Comparison of ENCODE assay signal across 23 cellular contexts in the genomic region with DNA sequence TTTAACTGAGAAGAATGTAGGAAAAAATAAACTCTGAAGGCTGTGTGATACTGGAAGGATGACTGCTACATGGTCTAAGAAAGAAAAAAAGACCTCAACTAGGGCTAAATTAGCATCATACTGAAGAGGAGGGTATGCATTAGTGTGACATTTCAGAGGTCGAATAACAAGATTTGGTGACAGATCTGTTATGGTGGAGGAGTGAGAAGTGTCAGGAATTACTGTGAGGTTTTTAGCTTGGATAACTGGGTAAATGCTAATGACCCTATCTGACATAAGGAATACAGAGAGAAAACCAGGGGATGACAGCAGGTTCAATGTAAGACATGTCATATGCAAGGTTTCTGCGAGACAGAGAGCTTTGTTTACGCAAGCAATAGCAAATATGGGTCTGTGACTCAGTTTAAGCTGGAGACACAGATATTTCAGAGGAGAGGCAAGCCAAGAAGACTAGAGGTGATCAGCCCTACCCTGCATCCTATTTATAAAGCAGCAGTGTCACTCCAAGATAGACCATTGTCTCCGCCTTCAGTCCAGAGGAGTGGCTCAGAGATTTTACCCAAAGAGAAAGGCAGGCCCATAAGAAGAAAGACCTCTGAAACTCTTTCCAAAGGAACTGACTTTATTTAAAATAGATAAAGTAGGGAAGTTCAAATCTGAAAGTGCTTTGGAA. TPM values are rescaled to one million over a fixed set of nuclear protein-coding genes. Genes with fewer than 3 reads are reported as not detected.
DNase-seq lines count a peak whose midpoint lies in the region; ATAC-seq and TF ChIP-seq lines count a peak whose summit lies in the region.
"Had no signal": no experiment of that assay in that cellular context is flagged by ENCODE, and none has a peak within 500 bp of the region (broad histone marks: within the 10 kb centered on the region; RNA-seq: fewer than 3 reads in every experiment).

No MANE protein-coding gene starts in this region.

- H3K27ac ChIP-seq in cardiac muscle cell (peak overlapping the region; percentile 84), right cardiac atrium (ENCODE audit: low read length) (no peak overlapping the region), GM23338 (ENCODE audit: low read depth) (no peak overlapping the region)
- H3K27ac ChIP-seq: A549; BLaER1 treated with 17β-estradiol and CSF1 and Interleukin-3, amounts not matched to agents 10 nM and 100 nM; PC-9 had no signal

- H3K27ac Mint-ChIP-seq in GM23338 = no peak overlapping the region
- H3K27ac Mint-ChIP-seq: CD4-positive, alpha-beta T cell had no signal

- H3K27me3 Mint-ChIP-seq in GM23338 (ENCODE audit: insufficient read depth, low read depth, poor library complexity) = no peaks in the 10 kb centered on the region
- H3K27me3 Mint-ChIP-seq: CD4-positive, alpha-beta T cell had no signal

- no peak for DNase-seq in cardiac muscle cell (ENCODE audit: low read depth in 1 of 2, low spot score in 1 of 2)
- DNase-seq in right cardiac atrium = no peak
- peak; percentile 8 for DNase-seq in GM23338 (ENCODE audit: low spot score)
- DNase-seq in adipocyte (ENCODE audit: low read depth) = no peak
- DNase-seq in iris pigment epithelial cell (ENCODE audit: low read depth) = peak; percentile 23
- DNase-seq in RKO (ENCODE audit: low spot score) = no peak
- DNase-seq: AML-193; CD4-positive, alpha-beta T cell; NCI-H1092 treated with DMSO at 0.1 percent for 48 hours; NCI-H1436; NCI-H187; NCI-H2171 treated with DMSO at 0.1 percent for 48 hours; NCI-H345; NCI-H510A treated with DMSO at 0.1 percent for 48 hours; NCI-H748 treated with DMSO at 0.1 percent for 48 hours; NK-92 treated with Interleukin-12 subunit alpha and Interleukin-12 subunit beta, amount 100 ng/mL, for 24 hours; PC-9; RPMI8226; SHP77 treated with DMSO at 0.1 percent for 48 hours had no signal

- H3K36me3 ChIP-seq in cardiac muscle cell (peaks cover 51% of the 10 kb centered on the region), GM23338 (ENCODE audit: insufficient read depth) (no peaks in the 10 kb centered on the region), adipocyte (ENCODE audit: control insufficient read depth, insufficient read depth, low read length, severe bottlenecking) (peaks cover 71% of the 10 kb centered on the region)
- H3K36me3 ChIP-seq: BLaER1 treated with 17β-estradiol and CSF1 and Interleukin-3, amounts not matched to agents 10 nM and 100 nM had no signal

- peak overlapping the region; percentile 1 for H3K9ac ChIP-seq in adipocyte (ENCODE audit: low read length)
- H3K9ac ChIP-seq: BLaER1 treated with 17β-estradiol and CSF1 and Interleukin-3, amounts not matched to agents 10 nM and 100 nM had no signal

- no peaks in the 10 kb centered on the region for H4K20me1 ChIP-seq in GM23338 (replicated peaks; ENCODE audit: insufficient read depth)
- H4K20me1 ChIP-seq: BLaER1 treated with 17β-estradiol and CSF1 and Interleukin-3, amounts not matched to agents 10 nM and 100 nM had no signal

- TF ChIP-seq CTCF in cardiac muscle cell (IDR thresholded peaks at IDR 0.05; ENCODE audit: low read depth, low read length) (no peak), GM23338 (conservative IDR thresholded peaks at IDR 0.05; ENCODE audit: low read depth in 2 of 2) (no peak)

- H3K9me3 ChIP-seq in cardiac muscle cell (ENCODE audit: low read depth) (no peaks in the 10 kb centered on the region), right cardiac atrium (ENCODE audit: control insufficient read depth, low read length) (no peaks in the 10 kb centered on the region), adipocyte (ENCODE audit: control insufficient read depth, low read length) (no peaks in the 10 kb centered on the region)
- H3K9me3 ChIP-seq: A549 had no signal

- 93% methylated on average over 4 of the region's 4 CpGs for WGBS in right cardiac atrium

- no peaks in the 10 kb centered on the region for H3K9me3 Mint-ChIP-seq in GM23338

- no peak overlapping the region for H3K4me2 ChIP-seq in GM23338
- H3K4me2 ChIP-seq: A549; BLaER1 treated with 17β-estradiol and CSF1 and Interleukin-3, amounts not matched to agents 10 nM and 100 nM; PC-9 had no signal

- H3K4me3 ChIP-seq in cardiac muscle cell (no peak overlapping the region), right cardiac atrium (ENCODE audit: low read length) (no peak overlapping the region), GM23338 (no peak overlapping the region), adipocyte (ENCODE audit: low read length) (peak overlapping the region; percentile 51)
- H3K4me3 ChIP-seq: A549; BLaER1 treated with 17β-estradiol and CSF1 and Interleukin-3, amounts not matched to agents 10 nM and 100 nM; PC-9 had no signal

- no peaks in the 10 kb centered on the region for H3K36me3 Mint-ChIP-seq in GM23338 (ENCODE audit: low read depth)

- H3K4me1 Mint-ChIP-seq in GM23338 = peaks cover 35% of the 10 kb centered on the region

- H2AFZ ChIP-seq in GM23338 = no peak overlapping the region
- H2AFZ ChIP-seq: PC-9 had no signal

- peaks cover 75% of the 10 kb centered on the region for H3K4me1 ChIP-seq in cardiac muscle cell (ENCODE audit: low read depth)
- no peaks in the 10 kb centered on the region for H3K4me1 ChIP-seq in right cardiac atrium (ENCODE audit: control insufficient read depth, insufficient read depth, low read length)
- H3K4me1 ChIP-seq in GM23338 (ENCODE audit: insufficient read depth) = peaks cover 11% of the 10 kb centered on the region
- peaks cover 43% of the 10 kb centered on the region for H3K4me1 ChIP-seq in adipocyte (ENCODE audit: control insufficient read depth, insufficient read depth, low read length)
- H3K4me1 ChIP-seq: A549 had no signal

- no peak for ATAC-seq in right cardiac atrium
- no peak; the same call in 2 of the 3 replicates for ATAC-seq in GM23338
- no peak for ATAC-seq in HG02571 (IDR thresholded peaks at IDR 0.05; ENCODE audit: unreplicated experiment)
- no peak for ATAC-seq in HG03342 (IDR thresholded peaks at IDR 0.05; ENCODE audit: unreplicated experiment)

- H3F3A ChIP-seq in GM23338 (replicated peaks; ENCODE audit: low read depth) = no peaks in the 10 kb centered on the region

- H3K9me2 ChIP-seq in GM23338 (ENCODE audit: insufficient read depth) = no peaks in the 10 kb centered on the region

- no peaks in the 10 kb centered on the region for H3K79me2 ChIP-seq in GM23338 (replicated peaks; ENCODE audit: insufficient read depth)

- no peak overlapping the region for H3K4me3 Mint-ChIP-seq in GM23338
- H3K4me3 Mint-ChIP-seq: CD4-positive, alpha-beta T cell had no signal

- no peaks in the 10 kb centered on the region for H3K27me3 ChIP-seq in cardiac muscle cell
- no peaks in the 10 kb centered on the region for H3K27me3 ChIP-seq in right cardiac atrium (ENCODE audit: control insufficient read depth, insufficient read depth)
- H3K27me3 ChIP-seq in GM23338 (ENCODE audit: insufficient read depth) = no peaks in the 10 kb centered on the region
- no peaks in the 10 kb centered on the region for H3K27me3 ChIP-seq in adipocyte (replicated peaks; ENCODE audit: control insufficient read depth, insufficient read depth, low read length)
- H3K27me3 ChIP-seq: BLaER1 treated with 17β-estradiol and CSF1 and Interleukin-3, amounts not matched to agents 10 nM and 100 nM had no signal

- intact Hi-C loops in right cardiac atrium (cut with DNase I) = loop anchor here in 1 of 4 donors (2.0 kb wide), 1 partner anchor 279 kb away; no protein-coding TSS in a partner anchor

TF ChIP-seq in GM23338, 12 proteins besides CTCF, POLR2A, EP300 and RAD21 (continues in another document):
- TF ChIP-seq, protein P1, sequence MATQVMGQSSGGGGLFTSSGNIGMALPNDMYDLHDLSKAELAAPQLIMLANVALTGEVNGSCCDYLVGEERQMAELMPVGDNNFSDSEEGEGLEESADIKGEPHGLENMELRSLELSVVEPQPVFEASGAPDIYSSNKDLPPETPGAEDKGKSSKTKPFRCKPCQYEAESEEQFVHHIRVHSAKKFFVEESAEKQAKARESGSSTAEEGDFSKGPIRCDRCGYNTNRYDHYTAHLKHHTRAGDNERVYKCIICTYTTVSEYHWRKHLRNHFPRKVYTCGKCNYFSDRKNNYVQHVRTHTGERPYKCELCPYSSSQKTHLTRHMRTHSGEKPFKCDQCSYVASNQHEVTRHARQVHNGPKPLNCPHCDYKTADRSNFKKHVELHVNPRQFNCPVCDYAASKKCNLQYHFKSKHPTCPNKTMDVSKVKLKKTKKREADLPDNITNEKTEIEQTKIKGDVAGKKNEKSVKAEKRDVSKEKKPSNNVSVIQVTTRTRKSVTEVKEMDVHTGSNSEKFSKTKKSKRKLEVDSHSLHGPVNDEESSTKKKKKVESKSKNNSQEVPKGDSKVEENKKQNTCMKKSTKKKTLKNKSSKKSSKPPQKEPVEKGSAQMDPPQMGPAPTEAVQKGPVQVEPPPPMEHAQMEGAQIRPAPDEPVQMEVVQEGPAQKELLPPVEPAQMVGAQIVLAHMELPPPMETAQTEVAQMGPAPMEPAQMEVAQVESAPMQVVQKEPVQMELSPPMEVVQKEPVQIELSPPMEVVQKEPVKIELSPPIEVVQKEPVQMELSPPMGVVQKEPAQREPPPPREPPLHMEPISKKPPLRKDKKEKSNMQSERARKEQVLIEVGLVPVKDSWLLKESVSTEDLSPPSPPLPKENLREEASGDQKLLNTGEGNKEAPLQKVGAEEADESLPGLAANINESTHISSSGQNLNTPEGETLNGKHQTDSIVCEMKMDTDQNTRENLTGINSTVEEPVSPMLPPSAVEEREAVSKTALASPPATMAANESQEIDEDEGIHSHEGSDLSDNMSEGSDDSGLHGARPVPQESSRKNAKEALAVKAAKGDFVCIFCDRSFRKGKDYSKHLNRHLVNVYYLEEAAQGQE (IDR thresholded peaks at IDR 0.05; ENCODE audit: unreplicated experiment) = no peak
- TF ChIP-seq ZNF114 (CRISPR knock-in tag; IDR thresholded peaks at IDR 0.05) (no peak), ZNF331 (CRISPR knock-in tag; IDR thresholded peaks at IDR 0.05; ENCODE audit: low read depth) (no peak), STAT1 (IDR thresholded peaks at IDR 0.05; ENCODE audit: unreplicated experiment) (no peak), CREB1 (CRISPR knock-in tag; IDR thresholded peaks at IDR 0.05; ENCODE audit: low read depth) (no peak), POLR2AphosphoS5 (IDR thresholded peaks at IDR 0.05; ENCODE audit: low read depth) (no peak)
- TF ChIP-seq, protein P2, sequence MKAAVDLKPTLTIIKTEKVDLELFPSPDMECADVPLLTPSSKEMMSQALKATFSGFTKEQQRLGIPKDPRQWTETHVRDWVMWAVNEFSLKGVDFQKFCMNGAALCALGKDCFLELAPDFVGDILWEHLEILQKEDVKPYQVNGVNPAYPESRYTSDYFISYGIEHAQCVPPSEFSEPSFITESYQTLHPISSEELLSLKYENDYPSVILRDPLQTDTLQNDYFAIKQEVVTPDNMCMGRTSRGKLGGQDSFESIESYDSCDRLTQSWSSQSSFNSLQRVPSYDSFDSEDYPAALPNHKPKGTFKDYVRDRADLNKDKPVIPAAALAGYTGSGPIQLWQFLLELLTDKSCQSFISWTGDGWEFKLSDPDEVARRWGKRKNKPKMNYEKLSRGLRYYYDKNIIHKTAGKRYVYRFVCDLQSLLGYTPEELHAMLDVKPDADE (IDR thresholded peaks at IDR 0.05) = no peak

RNA-seq across cellular contexts. Expression of a gene that starts 44.3 kb away (rescaled TPM):
- total RNA-seq in cardiac muscle cell (1,580 and 2,094 TPM in 2 replicates), right cardiac atrium (1 to 10 TPM in 2 of 4 donors, under 1 TPM in 2; 0.51 to 1.7 (median 0.94) TPM)
- polyA plus RNA-seq in cardiac muscle cell (725 and 1,356 TPM in 2 replicates), right cardiac atrium (1.5 TPM), GM23338 (2016; fragmentation: Nextera tagmentation; extraction: Ambion mirVana) (2.6 and 2.8 TPM in 2 replicates)
- total RNA-seq in GM23338 (2014; rRNA removed; shearing (Covaris generic)) = 13.6 and 18.4 TPM in 2 replicates

Comparison
In these comparisons a context has a peak if more than half of its experiments do, and no peak if none do; other contexts are left out.
1. RNA of a gene that starts 44.3 kb away (total RNA-seq): 1,580 to 2,094 TPM in cardiac muscle cell; 13.6 to 18.4 TPM in GM23338 and 0.51 to 1.7 TPM in right cardiac atrium; every median in the first group is over 10 times any median in the second.
2. DNase-seq: peak in GM23338 (single experiment) and iris pigment epithelial cell (single experiment); none in cardiac muscle cell (0 of 2), right cardiac atrium (0 of 3), adipocyte (single experiment) and RKO (single experiment).